Comparison of ENCODE assay signal across 27 cellular contexts in the genomic region with DNA sequence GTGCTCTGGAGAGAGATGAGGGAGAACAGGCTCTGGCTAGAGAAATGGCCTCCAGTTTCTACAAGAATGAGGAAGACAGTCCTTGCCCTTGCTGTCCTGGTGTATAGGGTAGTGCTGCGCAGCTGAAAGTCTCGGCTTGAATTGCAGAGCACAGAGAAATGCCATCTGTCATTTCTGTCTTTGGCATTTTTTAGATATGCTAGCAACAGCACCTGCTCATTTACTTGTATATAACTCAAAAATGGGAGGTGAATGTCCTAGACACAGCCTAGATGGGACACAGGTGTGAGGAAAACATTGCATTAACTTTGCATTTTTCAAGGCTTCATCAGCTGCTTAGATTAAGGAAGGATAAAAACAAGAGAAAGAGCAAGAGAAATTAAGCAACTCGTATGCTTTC. TPM values are rescaled to one million over a fixed set of nuclear protein-coding genes. Genes with fewer than 3 reads are reported as not detected.
DNase-seq lines count a peak whose midpoint lies in the region; ATAC-seq, FAIRE-seq and TF ChIP-seq lines count a peak whose summit lies in the region.
"Had no signal": no experiment of that assay in that cellular context is flagged by ENCODE, and none has a peak within 500 bp of the region (broad histone marks: within the 10 kb centered on the region; RNA-seq: fewer than 3 reads in every experiment).

No MANE protein-coding gene starts in this region.

- FAIRE-seq in A549 (lab: Jason Lieb, UNC), result no peak

- no peak for ATAC-seq in A549
- ATAC-seq in HG02970 (IDR thresholded peaks at IDR 0.05; ENCODE audit: low FRiP score, unreplicated experiment), result no peak
- ATAC-seq in GM18520 (IDR thresholded peaks at IDR 0.05; ENCODE audit: unreplicated experiment), result no peak
- ATAC-seq: CD8-positive, alpha-beta T cell; gastrocnemius medialis; Right ventricle myocardium inferior had no signal

- no peak for TF ChIP-seq CTCF in A549 (IDR thresholded peaks at IDR 0.05)
- no peak for TF ChIP-seq CTCF in breast epithelium (IDR thresholded peaks at IDR 0.05)

- H3K27me3 Mint-ChIP-seq in activated CD4-positive, alpha-beta T cell treated with anti-CD3 and anti-CD28 coated beads, Interleukin-2, amount 10 ng/mL, durations not matched to agents 24 days and 14 days, result no peaks in the 10 kb centered on the region
- H3K27me3 Mint-ChIP-seq: activated T-cell treated with anti-CD3 and anti-CD28 coated beads, Interleukin-2, amount 50 U/mL, for 24 hours; progenitor cell of endocrine pancreas had no signal

- H2BK120ac ChIP-seq in mesenchymal stem cell (ENCODE audit: low read depth, low read length), result no peak overlapping the region

- H3K9me3 ChIP-seq in A549 (no peaks in the 10 kb centered on the region), HUES64 (ENCODE audit: insufficient read depth, low read depth, low read length) (no peaks in the 10 kb centered on the region), breast epithelium (no peaks in the 10 kb centered on the region), mesenchymal stem cell (ENCODE audit: control insufficient read depth, low read length) (no peaks in the 10 kb centered on the region)
- H3K9me3 ChIP-seq: esophagus muscularis mucosa, gastrocnemius medialis, sigmoid colon, testis, vagina had no signal

- no peak for TF ChIP-seq RAD21 in A549 (conservative IDR thresholded peaks at IDR 0.05 in 1 of 2, IDR thresholded peaks at IDR 0.05 in 1 of 2)

- H3K23ac ChIP-seq in mesenchymal stem cell (ENCODE audit: low read length in 2 of 2), result no peak overlapping the region

- POLR2A ChIA-PET in A549 (lab: Yijun Ruan, JAX), result no interaction called here

- H3K14ac ChIP-seq in mesenchymal stem cell (ENCODE audit: low read length in 2 of 2), result no peak overlapping the region

- peaks cover 7% of the 10 kb centered on the region for H3K4me1 Mint-ChIP-seq in activated CD4-positive, alpha-beta T cell treated with anti-CD3 and anti-CD28 coated beads, Interleukin-2, amount 10 ng/mL, durations not matched to agents 24 days and 14 days

- H3K18ac ChIP-seq in mesenchymal stem cell (ENCODE audit: low read depth in 1 of 2, low read length in 2 of 2), result no peak overlapping the region

- CTCF ChIA-PET in A549 (lab: Yijun Ruan, JAX), result interaction anchor here (1.6 to 5.1 kb wide), 2 partner anchors 284 to 303 kb away, joined by 5 to 49 read pairs; a partner anchor contains a TSS

- H2BK15ac ChIP-seq in mesenchymal stem cell (ENCODE audit: low read depth, poor library complexity, severe bottlenecking), result no peak overlapping the region

- H2BK5ac ChIP-seq in mesenchymal stem cell (ENCODE audit: low read depth, low read length, poor library complexity, severe bottlenecking), result no peak overlapping the region

- H3K4me2 ChIP-seq in A549, result peak overlapping the region; percentile 49; the same call in 2 of the 3 replicates
- no peak overlapping the region for H3K4me2 ChIP-seq in mesenchymal stem cell (ENCODE audit: low read length, poor library complexity, severe bottlenecking)

- H3K27ac ChIP-seq in A549 (no peak overlapping the region), HUES64 (ENCODE audit: low read depth, low read length) (peak overlapping the region; percentile 82), breast epithelium (peak overlapping the region; percentile 36 to 71), mesenchymal stem cell (ENCODE audit: low read length, poor library complexity, severe bottlenecking) (no peak overlapping the region)
- H3K27ac ChIP-seq: esophagus muscularis mucosa, gastrocnemius medialis, sigmoid colon, testis, vagina had no signal

- no peak overlapping the region for H3K27ac Mint-ChIP-seq in activated CD4-positive, alpha-beta T cell treated with anti-CD3 and anti-CD28 coated beads, Interleukin-2, amount 10 ng/mL, durations not matched to agents 24 days and 14 days
- H3K27ac Mint-ChIP-seq: activated T-cell treated with anti-CD3 and anti-CD28 coated beads, Interleukin-2, amount 50 U/mL, for 24 hours; CD8-positive, alpha-beta T cell; memory B cell; progenitor cell of endocrine pancreas had no signal

- no peak overlapping the region for H2BK12ac ChIP-seq in mesenchymal stem cell (ENCODE audit: low read length in 2 of 2)

- no peak overlapping the region for H4K8ac ChIP-seq in mesenchymal stem cell (ENCODE audit: low read length)

- H3K79me1 ChIP-seq in mesenchymal stem cell (replicated peaks; ENCODE audit: low read length, poor library complexity, severe bottlenecking), result no peaks in the 10 kb centered on the region

- WGBS in A549 (ENCODE audit: missing lambda C conversion rate), result 73% methylated on average over 3 of the region's 3 CpGs
- 90% methylated on average over 2 of the region's 3 CpGs for WGBS in HUES64
- 67% methylated on average over 1 of the region's 3 CpGs for WGBS in mesenchymal stem cell

- H3K4me1 ChIP-seq in A549 (peaks cover 18% of the 10 kb centered on the region), HUES64 (ENCODE audit: insufficient read depth, low read length) (peaks cover 37% of the 10 kb centered on the region), breast epithelium (peaks cover 0 to 5% of the 10 kb centered on the region in 2 donors), mesenchymal stem cell (ENCODE audit: control insufficient read depth, insufficient read depth, low read depth, low read length) (no peaks in the 10 kb centered on the region)
- H3K4me1 ChIP-seq: gastrocnemius medialis, testis, vagina had no signal

- intact Hi-C loops in breast epithelium (cut with DNase I; ENCODE audit: low total_unique reads), result no loop called here
- intact Hi-C loops in activated CD4-positive, alpha-beta T cell treated with anti-CD3 and anti-CD28 coated beads, Interleukin-2, amount 10 ng/mL, durations not matched to agents 24 days and 14 days (cut with micrococcal nuclease), result no loop called here

- no peak overlapping the region for H3K4me3 ChIP-seq in A549
- no peak overlapping the region for H3K4me3 ChIP-seq in HUES64 (ENCODE audit: low read length)
- no peak overlapping the region for H3K4me3 ChIP-seq in breast epithelium
- H3K4me3 ChIP-seq in mesenchymal stem cell (ENCODE audit: insufficient read depth in 1 of 2, low read depth in 1 of 2, low read length in 2 of 2), result peak overlapping the region in 1 of 2 experiments; percentile 46
- H3K4me3 ChIP-seq: coronary artery, esophagus muscularis mucosa, gastrocnemius medialis, sigmoid colon, testis, vagina had no signal

- TF ChIP-seq EP300 in A549 (IDR thresholded peaks at IDR 0.05), result no peak

- H3K27me3 ChIP-seq in HUES64 (ENCODE audit: insufficient read depth, low read length) (no peaks in the 10 kb centered on the region), breast epithelium (no peaks in the 10 kb centered on the region), mesenchymal stem cell (ENCODE audit: control insufficient read depth in 1 of 2, insufficient read depth in 1 of 2, low read length in 2 of 2) (peaks cover 0 to 5% of the 10 kb centered on the region in 2 experiments)
- H3K27me3 ChIP-seq: esophagus muscularis mucosa, gastrocnemius medialis, sigmoid colon, testis, vagina had no signal

- H3K4ac ChIP-seq in mesenchymal stem cell (ENCODE audit: low read depth in 1 of 2, low read length in 2 of 2), result no peak overlapping the region

- peaks cover 11% of the 10 kb centered on the region; the same call in 1 of the 2 replicates for H3K36me3 ChIP-seq in HUES64 (ENCODE audit: insufficient read depth, low read length)
- no peaks in the 10 kb centered on the region for H3K36me3 ChIP-seq in breast epithelium
- H3K36me3 ChIP-seq in mesenchymal stem cell (ENCODE audit: control insufficient read depth in 1 of 2, insufficient read depth in 2 of 2, low read depth in 1 of 2, low read length in 2 of 2), result no peaks in the 10 kb centered on the region
- H3K36me3 ChIP-seq: esophagus muscularis mucosa, gastrocnemius medialis, sigmoid colon, vagina had no signal

- H3K9me3 Mint-ChIP-seq in activated CD4-positive, alpha-beta T cell treated with anti-CD3 and anti-CD28 coated beads, Interleukin-2, amount 10 ng/mL, durations not matched to agents 24 days and 14 days, result no peaks in the 10 kb centered on the region
- H3K9me3 Mint-ChIP-seq: activated T-cell treated with anti-CD3 and anti-CD28 coated beads, Interleukin-2, amount 50 U/mL, for 24 hours; CD8-positive, alpha-beta T cell; memory B cell had no signal

- H3K9ac ChIP-seq in HUES64 (ENCODE audit: low read depth, low read length) (no peak overlapping the region; the same call in 1 of the 2 replicates), mesenchymal stem cell (ENCODE audit: low read length) (peak overlapping the region; percentile 46)

- DNase-seq in A549 (ENCODE audit: low read depth in 1 of 2, low spot score in 1 of 2) (no peak), breast epithelium (ENCODE audit: low spot score in 2 of 2) (no peak), mesenchymal stem cell (no peak), NCI-H2227 (lab: John Stamatoyannopoulos, UW; ENCODE audit: unreplicated experiment) (no peak)
- no peak for DNase-seq in activated CD4-positive, alpha-beta T cell treated with anti-CD3 and anti-CD28 coated beads, Interleukin-2, amount 10 ng/mL, durations not matched to agents 24 days and 14 days
- DNase-seq: activated CD4-positive, alpha-beta T cell treated with anti-CD3 and anti-CD28 coated beads for 4 hours; activated gamma-delta T cell; activated T-cell treated with anti-CD3 and anti-CD28 coated beads, Interleukin-2, amount 50 U/mL, for 24 hours; amniotic stem cell; CD8-positive, alpha-beta T cell; gastrocnemius medialis; NCI-H1436; NCI-H446 treated with DMSO at 0.1 percent for 48 hours; sigmoid colon; stimulated activated CD4-positive, alpha-beta T cell treated with anti-CD3 and anti-CD28 coated beads, Interleukin-15, amount 100 ng/mL, for 24 hours; stimulated activated naive CD4-positive, alpha-beta T cell; T-helper 2 cell; testis had no signal

- H4K91ac ChIP-seq in mesenchymal stem cell (ENCODE audit: low read length), result no peak overlapping the region

- no peak overlapping the region for H3K4me3 Mint-ChIP-seq in activated CD4-positive, alpha-beta T cell treated with anti-CD3 and anti-CD28 coated beads, Interleukin-2, amount 10 ng/mL, durations not matched to agents 24 days and 14 days
- H3K4me3 Mint-ChIP-seq: activated T-cell treated with anti-CD3 and anti-CD28 coated beads, Interleukin-2, amount 50 U/mL, for 24 hours; CD8-positive, alpha-beta T cell; memory B cell had no signal

- H2AFZ ChIP-seq in mesenchymal stem cell (ENCODE audit: low read depth, low read length), result no peak overlapping the region

- H2AK5ac ChIP-seq in mesenchymal stem cell (ENCODE audit: low read length, severe bottlenecking), result peak overlapping the region; percentile 16

- H3K36me3 Mint-ChIP-seq in activated CD4-positive, alpha-beta T cell treated with anti-CD3 and anti-CD28 coated beads, Interleukin-2, amount 10 ng/mL, durations not matched to agents 24 days and 14 days (ENCODE audit: low read depth), result peaks cover 4% of the 10 kb centered on the region
- H3K36me3 Mint-ChIP-seq: CD8-positive, alpha-beta T cell; memory B cell had no signal

- TF ChIP-seq POLR2A in A549 (IDR thresholded peaks at IDR 0.05; ENCODE audit: low read length) (no peak), breast epithelium (IDR thresholded peaks at IDR 0.05) (no peak)

RNA-seq across cellular contexts. Expression of a gene that starts 35.8 kb away (rescaled TPM):
- polyA plus RNA-seq in A549 (2011; rRNA removed) (2.6 and 2.7 TPM in 2 replicates), A549 (2017; fragmentation: RNase III; extraction: RNeasy Plus Mini Kit Qiagen cat#74134 plus additional on column Dnase treatment) (1.8 to 2.6 TPM (median 1.9 TPM) in 3 replicates)
- polyA plus RNA-seq in A549 (2012; cell fraction: cytosol; rRNA removed), result 1.5 and 2.2 TPM in 2 replicates
- polyA plus RNA-seq in A549 (2012; cell fraction: nucleus; rRNA removed), result 2.6 and 2.8 TPM in 2 replicates
- 2.3 and 3.7 TPM in 2 replicates for polyA minus RNA-seq in A549 (2011; rRNA and poly(A)+ RNA removed)
- 14.3 TPM for polyA plus RNA-seq in HUES64 (2013, experiment 1 of 2)
- 17.4 TPM for polyA plus RNA-seq in HUES64 (2013, experiment 2 of 2)
- under 1 TPM in 2 of 3 donors, not detected in 1; 0.33 to 0.59 TPM for total RNA-seq in breast epithelium
- 0.28 TPM for polyA plus RNA-seq in mesenchymal stem cell (2013, experiment 1 of 2)
- 0.22 TPM for polyA plus RNA-seq in mesenchymal stem cell (2013, experiment 2 of 2)
- 9.4 and 12.1 TPM in 2 replicates for total RNA-seq in activated CD4-positive, alpha-beta T cell treated with anti-CD3 and anti-CD28 coated beads, Interleukin-2, amount 10 ng/mL, durations not matched to agents 24 days and 14 days
- total RNA-seq: gastrocnemius medialis, Right ventricle myocardium inferior, vagina had no signal

RNA-seq across cellular contexts. Expression of a gene that starts 48.5 kb away (rescaled TPM):
- 30.9 and 31.4 TPM in 2 replicates for polyA plus RNA-seq in A549 (2011; rRNA removed)
- 8.2 and 9.4 TPM in 2 replicates for polyA plus RNA-seq in A549 (2012; cell fraction: cytosol; rRNA removed)
- polyA plus RNA-seq in A549 (2012; cell fraction: nucleus; rRNA removed), result 2.9 and 4.2 TPM in 2 replicates
- 21.9 to 24.3 TPM (median 23.9 TPM) in 3 replicates for polyA plus RNA-seq in A549 (2017; fragmentation: RNase III; extraction: RNeasy Plus Mini Kit Qiagen cat#74134 plus additional on column Dnase treatment)
- 12.2 and 13.6 TPM in 2 replicates for polyA minus RNA-seq in A549 (2011; rRNA and poly(A)+ RNA removed)
- 12.0 TPM for polyA plus RNA-seq in HUES64 (2013, experiment 1 of 2)
- 15.0 TPM for polyA plus RNA-seq in HUES64 (2013, experiment 2 of 2)
- 10 to 100 TPM; 55.7 to 87.4 (median 84.2) TPM for total RNA-seq in breast epithelium
- 18.3 TPM for polyA plus RNA-seq in mesenchymal stem cell (2013, experiment 1 of 2)
- polyA plus RNA-seq in mesenchymal stem cell (2013, experiment 2 of 2), result 19.9 TPM
- 17.3 TPM in 2 replicates for total RNA-seq in activated CD4-positive, alpha-beta T cell treated with anti-CD3 and anti-CD28 coated beads, Interleukin-2, amount 10 ng/mL, durations not matched to agents 24 days and 14 days

RNA-seq across cellular contexts. Expression of a gene that starts 57.0 kb away (rescaled TPM):
- 20.4 and 26.8 TPM in 2 replicates for polyA plus RNA-seq in A549 (2011; rRNA removed)
- polyA plus RNA-seq in A549 (2012; cell fraction: cytosol; rRNA removed), result 8.1 and 9.7 TPM in 2 replicates
- polyA plus RNA-seq in A549 (2012; cell fraction: nucleus; rRNA removed), result 7.2 and 7.8 TPM in 2 replicates
- 18.0 to 20.5 TPM (median 20.3 TPM) in 3 replicates for polyA plus RNA-seq in A549 (2017; fragmentation: RNase III; extraction: RNeasy Plus Mini Kit Qiagen cat#74134 plus additional on column Dnase treatment)
- polyA minus RNA-seq in A549 (2011; rRNA and poly(A)+ RNA removed), result 7.8 and 11.8 TPM in 2 replicates
- 12.7 TPM for polyA plus RNA-seq in HUES64 (2013, experiment 1 of 2)
- 19.9 TPM for polyA plus RNA-seq in HUES64 (2013, experiment 2 of 2)
- 100 to 1,000 TPM in 1 of 3 donors, 10 to 100 TPM in 2; 45.0 to 113 (median 100.0) TPM for total RNA-seq in breast epithelium
- 19.0 TPM for polyA plus RNA-seq in mesenchymal stem cell (2013, experiment 1 of 2)
- 19.7 TPM for polyA plus RNA-seq in mesenchymal stem cell (2013, experiment 2 of 2)
- total RNA-seq in activated CD4-positive, alpha-beta T cell treated with anti-CD3 and anti-CD28 coated beads, Interleukin-2, amount 10 ng/mL, durations not matched to agents 24 days and 14 days, result 47.4 and 48.5 TPM in 2 replicates

Comparison
In these comparisons a context has a peak if more than half of its experiments do, and no peak if none do; other contexts are left out.
1. H3K27ac ChIP-seq: peak in HUES64 (single experiment) and breast epithelium (2 of 2); none in A549 (0 of 2) and mesenchymal stem cell (single experiment).